ENCODE assay signal across 15 cellular contexts in genomic region chr13:114338959-114339358, GRCh38.
"Had no signal": no experiment of that assay in that cellular context is flagged by ENCODE, and none has a peak within 500 bp of the region (broad histone marks: within the 10 kb centered on the region; RNA-seq: fewer than 3 reads in every experiment).

No MANE protein-coding gene starts in this region.

- H3K27ac Mint-ChIP-seq: naive thymus-derived CD8-positive, alpha-beta T cell had no signal

- H3K27me3 ChIP-seq: colonic mucosa, heart left ventricle, ovary, right atrium auricular region, sigmoid colon had no signal

- H3K4me1 Mint-ChIP-seq: neural crest cell had no signal

- DNase-seq: colonic mucosa; dermis blood vessel endothelial cell; heart left ventricle; hippocampal formation; kidney glomerular epithelial cell; mucosa of descending colon; naive thymus-derived CD8-positive, alpha-beta T cell; ovary; sigmoid colon; stimulated activated CD4-positive, alpha-beta T cell treated with anti-CD3 and anti-CD28 coated beads, Interleukin-2, amount 100 ng/mL, for 24 hours had no signal

- H3K4me3 ChIP-seq: colonic mucosa, heart left ventricle, mucosa of descending colon, ovary, right atrium auricular region, sigmoid colon, skin epidermis had no signal

- H3K4me1 ChIP-seq: right atrium auricular region had no signal

- FAIRE-seq: frontal cortex, islet of Langerhans had no signal

- H3K36me3 ChIP-seq: colonic mucosa, heart left ventricle, ovary, right atrium auricular region, sigmoid colon had no signal

- H3K4me3 Mint-ChIP-seq: neural crest cell had no signal

- H3K9me3 ChIP-seq: colonic mucosa, mucosa of descending colon, ovary, right atrium auricular region, sigmoid colon had no signal

- ATAC-seq: heart left ventricle had no signal

- H3K27ac ChIP-seq: colonic mucosa, heart left ventricle, ovary, right atrium auricular region, skin epidermis had no signal

- H3K9me3 Mint-ChIP-seq: naive thymus-derived CD8-positive, alpha-beta T cell; neural crest cell had no signal

- H3K36me3 Mint-ChIP-seq: naive thymus-derived CD8-positive, alpha-beta T cell had no signal
